ENCODE assay signal across 14 cellular contexts in the genomic region with DNA sequence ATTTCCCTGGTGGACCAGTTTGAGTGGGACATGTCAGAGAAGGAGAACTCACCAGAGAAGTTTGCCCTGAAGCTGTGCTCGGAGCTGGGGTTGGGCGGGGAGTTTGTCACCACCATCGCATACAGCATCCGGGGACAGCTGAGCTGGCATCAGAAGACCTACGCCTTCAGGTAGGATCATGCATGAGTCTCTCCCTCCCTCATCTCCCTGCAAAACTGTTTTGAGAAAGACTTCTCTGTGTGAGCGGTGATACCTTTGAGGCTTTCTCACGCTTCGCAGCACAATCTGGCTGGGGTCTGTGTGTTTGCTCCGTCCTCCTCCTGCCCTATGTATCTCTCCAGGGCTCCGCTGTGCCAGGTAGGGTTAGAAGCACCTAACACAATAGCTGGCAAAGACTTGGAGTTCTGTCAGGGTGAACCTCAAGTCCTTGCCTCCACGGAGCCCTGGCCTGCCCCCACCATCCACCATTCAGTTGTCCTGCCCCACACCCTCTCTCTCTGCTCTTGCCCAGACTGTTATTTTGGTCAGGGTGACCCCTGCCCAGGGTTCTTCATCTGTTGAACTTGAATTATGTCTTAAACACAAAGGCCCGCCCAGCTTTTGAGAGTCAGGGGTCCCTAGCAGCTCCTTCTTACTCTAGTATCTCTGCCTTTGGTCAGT. TPM values are rescaled to one million over a fixed set of nuclear protein-coding genes. Genes with fewer than 3 reads are reported as not detected.
DNase-seq lines count a peak whose midpoint lies in the region; ATAC-seq, FAIRE-seq and TF ChIP-seq lines count a peak whose summit lies in the region.
"Had no signal": no experiment of that assay in that cellular context is flagged by ENCODE, and none has a peak within 500 bp of the region (broad histone marks: within the 10 kb centered on the region; RNA-seq: fewer than 3 reads in every experiment).

No MANE protein-coding gene starts in this region.

- intact Hi-C loops in natural killer cell (cut with micrococcal nuclease), result no loop called here

- H3K36me3 ChIP-seq in astrocyte (ENCODE audit: insufficient read depth, low read length), result peaks cover 19% of the 10 kb centered on the region

- no peak overlapping the region for H3K4me3 ChIP-seq in astrocyte (ENCODE audit: insufficient read depth, low read depth, low read length)
- H3K4me3 ChIP-seq: colonic mucosa, MG63, Peyer's patch had no signal

- peaks cover 36% of the 10 kb centered on the region for H4K20me1 ChIP-seq in astrocyte (ENCODE audit: insufficient read depth, low read length)

- peaks cover 22% of the 10 kb centered on the region for H3K4me1 Mint-ChIP-seq in stimulated activated naive CD8-positive, alpha-beta T cell treated with anti-CD3 and anti-CD28 coated beads, Interleukin-15, amount 100 ng/mL, for 72 hours
- H3K4me1 Mint-ChIP-seq in astrocyte (ENCODE audit: low read depth, unreplicated experiment), result peaks cover 29% of the 10 kb centered on the region
- peaks cover 23% of the 10 kb centered on the region for H3K4me1 Mint-ChIP-seq in mesothelial cell of epicardium
- peaks cover 13 to 15% of the 10 kb centered on the region in 2 donors for H3K4me1 Mint-ChIP-seq in natural killer cell
- H3K4me1 Mint-ChIP-seq: CD14-positive monocyte had no signal

- no peaks in the 10 kb centered on the region for H3K27me3 ChIP-seq in astrocyte (ENCODE audit: insufficient read depth, low read length)
- H3K27me3 ChIP-seq: colonic mucosa, MG63, Peyer's patch had no signal

- no peaks in the 10 kb centered on the region for H3K9me3 ChIP-seq in astrocyte (ENCODE audit: insufficient read depth, low read depth, low read length)
- H3K9me3 ChIP-seq: colonic mucosa, MG63, Peyer's patch had no signal

- peak overlapping the region; percentile 36 to 90 for H3K27ac Mint-ChIP-seq in stimulated activated naive CD8-positive, alpha-beta T cell treated with anti-CD3 and anti-CD28 coated beads, Interleukin-15, amount 100 ng/mL, for 72 hours
- H3K27ac Mint-ChIP-seq in astrocyte (ENCODE audit: unreplicated experiment), result peak overlapping the region; percentile 80
- peak overlapping the region; percentile 82 for H3K27ac Mint-ChIP-seq in mesothelial cell of epicardium
- H3K27ac Mint-ChIP-seq in natural killer cell, result no peak overlapping the region

- no peak for DNase-seq in stimulated activated naive CD8-positive, alpha-beta T cell treated with anti-CD3 and anti-CD28 coated beads, Interleukin-15, amount 100 ng/mL, for 72 hours
- DNase-seq in stimulated activated naive CD8-positive, alpha-beta T cell treated with anti-CD3 and anti-CD28 coated beads, Interleukin-15, Interleukin-2, amounts not matched to agents 100 U/mL and 50 U/mL, for 24 hours, result no peak
- DNase-seq in astrocyte (ENCODE audit: low read depth) (no peak), mesothelial cell of epicardium (ENCODE audit: low spot score in 2 of 2, unreplicated experiment in 2 of 2) (no peak), NCI-H2196 treated with DMSO at 0.1 percent for 48 hours (lab: John Stamatoyannopoulos, UW; ENCODE audit: unreplicated experiment) (no peak), natural killer cell (no peak), Ammon's horn (ENCODE audit: low spot score) (no peak)
- no peak for DNase-seq in effector CD4-positive, alpha-beta T cell
- DNase-seq: colonic mucosa, MG63, NCI-H2171 had no signal

- no peaks in the 10 kb centered on the region for H3K27me3 Mint-ChIP-seq in stimulated activated naive CD8-positive, alpha-beta T cell treated with anti-CD3 and anti-CD28 coated beads, Interleukin-15, amount 100 ng/mL, for 72 hours
- no peaks in the 10 kb centered on the region for H3K27me3 Mint-ChIP-seq in astrocyte (ENCODE audit: low read depth, unreplicated experiment)
- H3K27me3 Mint-ChIP-seq in mesothelial cell of epicardium (ENCODE audit: low read depth), result no peaks in the 10 kb centered on the region
- no peaks in the 10 kb centered on the region for H3K27me3 Mint-ChIP-seq in natural killer cell (ENCODE audit: low read depth in 2 of 2)

- TF ChIP-seq CTCF in astrocyte (IDR thresholded peaks at IDR 0.05; ENCODE audit: insufficient read depth, low read depth, low read length) (no peak), mesothelial cell of epicardium (IDR thresholded peaks at IDR 0.05; ENCODE audit: unreplicated experiment) (no peak), natural killer cell (IDR thresholded peaks at IDR 0.05) (no peak)

- no peak overlapping the region for H3K9ac ChIP-seq in astrocyte (ENCODE audit: low read length)

- peaks cover 3% of the 10 kb centered on the region for H3K79me2 ChIP-seq in astrocyte (ENCODE audit: insufficient read depth, low read length)

- H3K36me3 Mint-ChIP-seq in astrocyte (ENCODE audit: low read depth, unreplicated experiment) (peaks cover 34% of the 10 kb centered on the region), mesothelial cell of epicardium (peaks cover 63% of the 10 kb centered on the region), natural killer cell (peaks cover 7% of the 10 kb centered on the region)

- H3K9me3 Mint-ChIP-seq in stimulated activated naive CD8-positive, alpha-beta T cell treated with anti-CD3 and anti-CD28 coated beads, Interleukin-15, amount 100 ng/mL, for 72 hours, result no peaks in the 10 kb centered on the region
- no peaks in the 10 kb centered on the region for H3K9me3 Mint-ChIP-seq in astrocyte (ENCODE audit: unreplicated experiment)
- peaks cover 10% of the 10 kb centered on the region for H3K9me3 Mint-ChIP-seq in mesothelial cell of epicardium
- H3K9me3 Mint-ChIP-seq in natural killer cell, result no peaks in the 10 kb centered on the region

- FAIRE-seq in astrocyte (lab: Jason Lieb, UNC), result no peak
- FAIRE-seq: keratinocyte had no signal

- H3K27ac ChIP-seq in astrocyte (ENCODE audit: low read depth, low read length), result peak overlapping the region; percentile 22
- H3K27ac ChIP-seq: colonic mucosa, Peyer's patch had no signal

- no peak overlapping the region for H3K4me2 ChIP-seq in astrocyte (ENCODE audit: low read length)

- no peak overlapping the region for H3K4me3 Mint-ChIP-seq in stimulated activated naive CD8-positive, alpha-beta T cell treated with anti-CD3 and anti-CD28 coated beads, Interleukin-15, amount 100 ng/mL, for 72 hours
- H3K4me3 Mint-ChIP-seq in astrocyte (ENCODE audit: unreplicated experiment) (peak overlapping the region; percentile 12), mesothelial cell of epicardium (no peak overlapping the region), natural killer cell (no peak overlapping the region)
- H3K4me3 Mint-ChIP-seq: CD14-positive monocyte had no signal

- peaks cover 4% of the 10 kb centered on the region for H3K4me1 ChIP-seq in astrocyte (ENCODE audit: insufficient read depth, low read length)
- H3K4me1 ChIP-seq: colonic mucosa had no signal

- H2AFZ ChIP-seq in astrocyte (ENCODE audit: low read depth, low read length), result no peak overlapping the region

- no peak for ATAC-seq in stimulated activated naive CD8-positive, alpha-beta T cell treated with anti-CD3 and anti-CD28 coated beads, Interleukin-15, amount 100 ng/mL, for 72 hours
- ATAC-seq in stimulated activated naive CD8-positive, alpha-beta T cell treated with anti-CD3 and anti-CD28 coated beads, Interleukin-15, Interleukin-2, amounts not matched to agents 100 U/mL and 50 U/mL, for 24 hours, result no peak
- no peak for ATAC-seq in natural killer cell

RNA-seq across cellular contexts. Expression of a gene that starts 13.4 kb away (rescaled TPM):
- 0.70 and 0.82 TPM in 2 replicates for total RNA-seq in astrocyte
- total RNA-seq in mesothelial cell of epicardium, result 23.5 to 25.8 TPM (median 24.8 TPM) in 3 replicates
- 10 to 100 TPM in 1 of 3 donors, 1 to 10 TPM in 1, under 1 TPM in 1; 0.88 to 24.5 (median 1.3) TPM for total RNA-seq in natural killer cell

RNA-seq across cellular contexts. Expression of a gene that starts 32.3 kb away (rescaled TPM):
- total RNA-seq in astrocyte, result 19.1 and 19.6 TPM in 2 replicates
- total RNA-seq in mesothelial cell of epicardium, result 98.7 to 112 TPM (median 99.0 TPM) in 3 replicates
- total RNA-seq in natural killer cell, result 10 to 100 TPM in 2 of 3 donors, 1 to 10 TPM in 1; 9.2 to 14.1 (median 11.8) TPM

RNA-seq across cellular contexts. Expression of a gene that starts 38.6 kb away (rescaled TPM):
- total RNA-seq in astrocyte (91.3 and 115 TPM in 2 replicates), mesothelial cell of epicardium (182 to 192 TPM (median 184 TPM) in 3 replicates), natural killer cell (10 to 100 TPM; 56.3 to 76.9 (median 69.8) TPM)

RNA-seq across cellular contexts. Expression of a gene that starts 52.7 kb away (rescaled TPM):
- total RNA-seq in astrocyte (12.2 and 23.7 TPM in 2 replicates), mesothelial cell of epicardium (510 to 566 TPM (median 528 TPM) in 3 replicates), natural killer cell (1 to 10 TPM in 1 of 3 donors, under 1 TPM in 2; 0.71 to 1.7 (median 0.91) TPM)

RNA-seq across cellular contexts. Expression of a gene that starts 57.6 kb away (rescaled TPM):
- total RNA-seq in astrocyte (60.9 and 70.5 TPM in 2 replicates), mesothelial cell of epicardium (56.6 to 61.9 TPM (median 61.8 TPM) in 3 replicates), natural killer cell (10 to 100 TPM in 2 of 3 donors, 1 to 10 TPM in 1; 9.3 to 22.5 (median 13.8) TPM)

Comparison
In these comparisons a context has a peak if more than half of its experiments do, and no peak if none do; other contexts are left out.
1. H3K27ac Mint-ChIP-seq: peak in stimulated activated naive CD8-positive, alpha-beta T cell treated with anti-CD3 and anti-CD28 coated beads, Interleukin-15, amount 100 ng/mL, for 72 hours (2 of 2), astrocyte (single experiment) and mesothelial cell of epicardium (single experiment); none in natural killer cell (0 of 2).